In genomic region chr10:123557366-123558108, GRCh38 we compare ENCODE assay signal across 20 cellular contexts.
A peak's percentile ranks its signal among the peaks of the same experiment; 100 is the strongest.
DNase-seq lines count a peak whose midpoint lies in the region; ATAC-seq, FAIRE-seq and TF ChIP-seq lines count a peak whose summit lies in the region.
"Had no signal": no experiment of that assay in that cellular context is flagged by ENCODE, and none has a peak within 500 bp of the region (broad histone marks: within the 10 kb centered on the region; RNA-seq: fewer than 3 reads in every experiment).

No MANE protein-coding gene starts in this region.

- H3K27me3 Mint-ChIP-seq in T-helper 17 cell: peaks cover 41% of the 10 kb centered on the region

- TF ChIP-seq CTCF in psoas muscle (IDR thresholded peaks at IDR 0.05): no peak

- intact Hi-C loops in psoas muscle (cut with DNase I): loop anchor here (5.0 kb wide), 3 partner anchors 425 to 910 kb away; no protein-coding TSS in a partner anchor

- H3K4me1 Mint-ChIP-seq in T-helper 17 cell: peaks cover 5% of the 10 kb centered on the region
- H3K4me1 Mint-ChIP-seq: CD8-positive, alpha-beta memory T cell had no signal

- no peaks in the 10 kb centered on the region for H3K36me3 ChIP-seq in psoas muscle (ENCODE audit: insufficient read depth in 1 of 2, low read depth in 1 of 2)
- H3K36me3 ChIP-seq: SJCRH30 had no signal

- H3K4me3 Mint-ChIP-seq in T-helper 17 cell: no peak overlapping the region
- H3K4me3 Mint-ChIP-seq: CD8-positive, alpha-beta memory T cell had no signal

- DNase-seq in GM12892 (ENCODE audit: insufficient read length) (no peak), T-helper 17 cell (no peak), islet precursor cell (peak; percentile 31), superior temporal gyrus (ENCODE audit: extremely low spot score) (peak; percentile 22), psoas muscle (no peak)
- DNase-seq: CD8-positive, alpha-beta memory T cell; DMS79 treated with DMSO at 0.1 percent for 48 hours; GM23248; KG1; NCI-H1417 treated with DMSO at 0.1 percent for 48 hours; NCI-H1930; NCI-H2171; NCI-H446; NCI-H82; PC-9; SJCRH30 had no signal

- H3K9me3 ChIP-seq in T-helper 17 cell (ENCODE audit: control insufficient read depth, low read length, poor library complexity, severe bottlenecking): no peaks in the 10 kb centered on the region
- no peaks in the 10 kb centered on the region for H3K9me3 ChIP-seq in psoas muscle
- H3K9me3 ChIP-seq: SJCRH30 had no signal

- WGBS in psoas muscle, 3 donors: 53 to 55% (median 55%) methylated on average over 8 of the region's 8 CpGs

- H3K4me1 ChIP-seq in psoas muscle: no peaks in the 10 kb centered on the region
- H3K4me1 ChIP-seq: SJCRH30 had no signal

- no peak overlapping the region for H3K4me3 ChIP-seq in psoas muscle
- H3K4me3 ChIP-seq: GM23248, PC-9, SJCRH30 had no signal

- peaks cover 0 to 6% (median 0%) of the 10 kb centered on the region in 3 donors for H3K27me3 ChIP-seq in psoas muscle (ENCODE audit: insufficient read depth in 3 of 3, low read length in 2 of 3)

- H3K27ac ChIP-seq in psoas muscle: no peak overlapping the region
- H3K27ac ChIP-seq: GM23248, PC-9, SJCRH30 had no signal

- H3K27ac Mint-ChIP-seq in T-helper 17 cell: peak overlapping the region; percentile 24

- ATAC-seq in T-helper 17 cell (no peak), psoas muscle (no peak), HG03135 (IDR thresholded peaks at IDR 0.05; ENCODE audit: unreplicated experiment) (no peak), GM18861 (IDR thresholded peaks at IDR 0.05; ENCODE audit: unreplicated experiment) (no peak)
- ATAC-seq: HCT116 had no signal

- H3K36me3 Mint-ChIP-seq in T-helper 17 cell (ENCODE audit: low read depth): peaks cover 2% of the 10 kb centered on the region
- H3K36me3 Mint-ChIP-seq: CD8-positive, alpha-beta memory T cell had no signal

- no peak for TF ChIP-seq POLR2A in GM12892 (IDR thresholded peaks at IDR 0.05; ENCODE audit: low read depth, low read length)

- FAIRE-seq in GM12892 (lab: Jason Lieb, UNC): peak; percentile 62
- FAIRE-seq: GM18507 had no signal

Comparison
In these comparisons a context has a peak if more than half of its experiments do, and no peak if none do; other contexts are left out.
1. DNase-seq: peak in islet precursor cell (single experiment) and superior temporal gyrus (single experiment); none in GM12892 (single experiment), T-helper 17 cell (0 of 3) and psoas muscle (0 of 2).